In the genomic region with DNA sequence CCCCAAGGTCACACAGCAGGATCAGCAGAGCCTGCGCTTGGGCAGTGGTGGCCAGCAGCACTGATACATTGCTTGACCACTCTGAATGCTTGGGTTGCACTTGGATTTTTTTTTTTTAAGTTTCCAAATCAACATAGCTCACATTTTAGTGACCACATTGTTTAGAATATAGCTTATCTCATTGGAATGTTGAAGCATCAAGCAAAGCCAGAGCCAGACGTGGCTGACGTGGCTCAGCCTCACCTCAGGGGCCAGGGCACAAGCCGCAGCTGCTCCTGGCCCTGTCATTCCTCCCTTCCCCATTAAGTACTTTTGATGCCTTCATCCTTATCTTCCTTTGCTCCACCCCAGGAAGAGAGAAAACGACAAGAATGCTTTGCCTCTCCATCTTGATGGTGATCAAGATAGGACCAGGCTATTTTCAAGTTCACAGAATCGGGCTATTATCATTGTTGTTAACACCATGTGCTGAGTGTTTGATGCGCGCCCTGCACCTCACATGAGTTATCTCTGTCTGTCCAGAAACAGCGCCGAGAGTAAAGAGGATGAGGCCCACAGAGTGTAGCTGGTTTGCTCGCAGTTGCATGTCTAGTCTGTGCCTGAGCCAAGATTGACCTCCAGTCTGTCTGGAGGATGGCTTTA, we compare ENCODE assay signal across 8 cellular contexts.
A peak's percentile ranks its signal among the peaks of the same experiment; 100 is the strongest.
DNase-seq lines count a peak whose midpoint lies in the region; ATAC-seq and TF ChIP-seq lines count a peak whose summit lies in the region.

No MANE protein-coding gene starts in this region.

- peaks cover 32% of the 10 kb centered on the region for H3K4me1 Mint-ChIP-seq in CD4-positive, alpha-beta T cell (ENCODE audit: low read depth)
- peaks cover 56% of the 10 kb centered on the region for H3K4me1 Mint-ChIP-seq in osteocyte (ENCODE audit: unreplicated experiment)

- no peak for DNase-seq in CD4-positive, alpha-beta T cell
- DNase-seq in SJCRH30 = peak; percentile 86
- DNase-seq in fibroblast of gingiva (ENCODE audit: low read depth) = peak; percentile 85
- no peak for DNase-seq in osteocyte (ENCODE audit: extremely low spot score, unreplicated experiment)
- DNase-seq in NCI-H1048 (lab: John Stamatoyannopoulos, UW) = no peak
- DNase-seq in KG1 (lab: John Stamatoyannopoulos, UW) = no peak
- DNase-seq in GM19240 (ENCODE audit: insufficient read length, low spot score) = no peak
- DNase-seq in cortex of kidney (lab: John Stamatoyannopoulos, UW) = no peak

- no peaks in the 10 kb centered on the region for H3K9me3 Mint-ChIP-seq in CD4-positive, alpha-beta T cell
- no peaks in the 10 kb centered on the region for H3K9me3 Mint-ChIP-seq in osteocyte (ENCODE audit: unreplicated experiment)

- H3K36me3 Mint-ChIP-seq in CD4-positive, alpha-beta T cell (ENCODE audit: low read depth) = peaks cover 69% of the 10 kb centered on the region
- peaks cover 35% of the 10 kb centered on the region for H3K36me3 Mint-ChIP-seq in osteocyte (ENCODE audit: unreplicated experiment)

- H3K27me3 ChIP-seq in CD4-positive, alpha-beta T cell (ENCODE audit: control insufficient read depth, insufficient read depth, low read length) = no peaks in the 10 kb centered on the region
- H3K27me3 ChIP-seq in SJCRH30 = no peaks in the 10 kb centered on the region

- H3K36me3 ChIP-seq in SJCRH30 = peaks cover 13% of the 10 kb centered on the region

- H3K27ac Mint-ChIP-seq in CD4-positive, alpha-beta T cell = peak overlapping the region; percentile 61
- peak overlapping the region; percentile 64 for H3K27ac Mint-ChIP-seq in osteocyte (ENCODE audit: unreplicated experiment)

- ATAC-seq in CD4-positive, alpha-beta T cell (ENCODE audit: poor library complexity) = no peak

- POLR2A ChIA-PET in CD4-positive, alpha-beta T cell (lab: Charles Lee) = interaction anchor here (0.7 kb wide), 1 partner anchor 16 kb away, joined by 3 read pairs; no protein-coding TSS in a partner anchor

- no peak overlapping the region for H3K4me3 Mint-ChIP-seq in CD4-positive, alpha-beta T cell
- no peak overlapping the region for H3K4me3 Mint-ChIP-seq in osteocyte (ENCODE audit: unreplicated experiment)

- H3K27me3 Mint-ChIP-seq in CD4-positive, alpha-beta T cell = no peaks in the 10 kb centered on the region
- H3K27me3 Mint-ChIP-seq in osteocyte (ENCODE audit: unreplicated experiment) = no peaks in the 10 kb centered on the region

- no peaks in the 10 kb centered on the region for H3K9me3 ChIP-seq in CD4-positive, alpha-beta T cell (ENCODE audit: control insufficient read depth, low read length)
- no peaks in the 10 kb centered on the region for H3K9me3 ChIP-seq in SJCRH30 (replicated peaks)

- TF ChIP-seq CTCF in CD4-positive, alpha-beta T cell (IDR thresholded peaks at IDR 0.05) = no peak
- TF ChIP-seq CTCF in osteocyte (IDR thresholded peaks at IDR 0.05) = no peak

- H3K4me1 ChIP-seq in SJCRH30 = peaks cover 42% of the 10 kb centered on the region

- H3K4me3 ChIP-seq in SJCRH30 = no peak overlapping the region

- no peak overlapping the region for H3K27ac ChIP-seq in CD4-positive, alpha-beta T cell (ENCODE audit: low read depth, low read length)
- peak overlapping the region; percentile 48 for H3K27ac ChIP-seq in SJCRH30

- intact Hi-C loops in CD4-positive, alpha-beta T cell (cut with DNase I, micrococcal nuclease) = no loop called here

- CTCF ChIA-PET in CD4-positive, alpha-beta T cell (lab: Charles Lee) = interaction anchor here (1.8 kb wide), 1 partner anchor 232 kb away, joined by 6 read pairs; no protein-coding TSS in a partner anchor

Comparison
In these comparisons a context has a peak if more than half of its experiments do, and no peak if none do; other contexts are left out.
1. DNase-seq: peak in SJCRH30 (2 of 2) and fibroblast of gingiva (single experiment); none in CD4-positive, alpha-beta T cell (0 of 10), osteocyte (single experiment), NCI-H1048 (single experiment), KG1 (single experiment), GM19240 (single experiment) and cortex of kidney (single experiment).